Comparison of ENCODE assay signal across 20 cellular contexts in the genomic region with DNA sequence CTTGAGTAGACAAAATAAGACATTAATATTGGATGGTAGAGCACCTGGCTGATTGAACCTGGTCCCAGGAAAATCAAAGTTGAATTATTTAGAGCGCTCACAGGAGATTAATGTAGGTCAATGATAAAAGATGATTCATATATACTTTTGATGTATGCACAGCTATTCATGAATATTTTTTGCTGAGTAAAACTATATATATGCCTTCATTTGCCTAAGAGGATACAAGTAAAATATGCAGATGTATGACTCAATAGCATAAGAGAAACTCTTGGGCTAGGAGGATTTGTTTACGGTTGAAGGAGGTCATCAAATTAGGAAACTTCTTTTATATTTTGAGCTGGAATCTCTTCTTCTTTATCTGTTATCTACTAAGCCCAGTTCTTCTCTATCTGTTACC.
"Had no signal": no experiment of that assay in that cellular context is flagged by ENCODE, and none has a peak within 500 bp of the region (broad histone marks: within the 10 kb centered on the region; RNA-seq: fewer than 3 reads in every experiment).

No MANE protein-coding gene starts in this region.

- H3K27ac ChIP-seq: brain microvascular endothelial cell had no signal

- H3K27me3 ChIP-seq: brain microvascular endothelial cell had no signal

- ATAC-seq: activated naive CD4-positive, alpha-beta T cell treated with anti-CD3 and anti-CD28 coated beads, Interleukin-2, amount 50 U/mL, for 72 hours; activated naive CD8-positive, alpha-beta T cell treated with anti-CD3 and anti-CD28 coated beads, Interleukin-2, amount 50 U/mL, for 24 hours; activated T-cell treated with anti-CD3 and anti-CD28 coated beads, Interleukin-2, amount 50 U/mL, for 4 hours; T-helper 17 cell; WTC11 had no signal

- DNase-seq: activated CD4-positive, alpha-beta memory T cell treated with anti-CD3 and anti-CD28 coated beads for 36 hours; activated CD4-positive, alpha-beta T cell treated with anti-CD3 and anti-CD28 coated beads, Interleukin-2, amount 10 ng/mL, durations not matched to agents 24 days and 14 days; activated CD4-positive, CD25-positive, alpha-beta regulatory T cell treated with anti-CD3 and anti-CD28 coated beads, Interleukin-2, amount 50 U/mL, for 72 hours; activated CD8-positive, alpha-beta memory T cell treated with anti-CD3 and anti-CD28 coated beads for 24 hours; activated effector memory CD4-positive, alpha-beta T cell treated with anti-CD3 and anti-CD28 coated beads, Interleukin-2, amount 50 U/mL, for 16 hours; activated naive CD4-positive, alpha-beta T cell treated with Interleukin-2 at 50 U/mL for 16 hours; activated naive CD8-positive, alpha-beta T cell treated with anti-CD3 and anti-CD28 coated beads, Interleukin-2, amount 50 U/mL, for 24 hours; activated T-cell treated with anti-CD3 and anti-CD28 coated beads, Interleukin-2, amount 50 U/mL, for 4 hours; brain microvascular endothelial cell; Kasumi-1; KBM-7; NCI-H1092; NCI-H1694; NCI-H446; NCI-H524; SHP77 treated with DMSO at 0.1 percent for 48 hours; T-helper 17 cell; T-helper 9 cell had no signal

- H3K36me3 ChIP-seq: brain microvascular endothelial cell had no signal
